In the genomic region with DNA sequence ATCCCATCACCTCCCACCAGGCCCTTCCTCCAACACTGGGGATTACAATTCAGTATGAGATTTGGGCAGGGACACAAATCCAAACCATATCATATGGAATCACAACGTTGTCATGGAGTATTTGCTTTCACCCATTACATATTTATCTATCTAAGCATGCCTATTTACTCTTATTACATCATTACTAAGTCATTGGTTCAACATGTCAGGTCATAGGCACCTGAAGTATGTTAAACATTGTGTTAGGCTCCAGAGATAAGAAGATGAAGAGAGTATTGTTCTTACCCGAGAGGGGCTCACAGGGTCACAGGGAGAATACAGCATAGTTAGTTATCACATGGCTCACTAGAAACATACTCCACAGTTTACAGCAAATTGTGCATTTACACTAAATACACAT, we compare ENCODE assay signal across 28 cellular contexts.
"Had no signal": no experiment of that assay in that cellular context is flagged by ENCODE, and none has a peak within 500 bp of the region (broad histone marks: within the 10 kb centered on the region; RNA-seq: fewer than 3 reads in every experiment).

No MANE protein-coding gene starts in this region.

- H3K4me1 ChIP-seq: neural progenitor cell, parathyroid adenoma, psoas muscle, spleen, stomach, thyroid gland, tibial nerve, upper lobe of left lung, vagina had no signal

- H3K4me3 Mint-ChIP-seq: natural killer cell; nephron; neural progenitor cell; stimulated activated memory B cell treated with anti-CD40 and anti-IgM and Interleukin-4, amounts not matched to agents 10 μg/mL and 1 μg/mL and 100 μg/mL, for 72 hours; stimulated activated naive CD8-positive, alpha-beta T cell treated with anti-CD3 and anti-CD28 coated beads, Interleukin-15, Interleukin-2, amounts not matched to agents 100 ng/mL and 50 ng/mL, for 24 hours had no signal

- H3K36me3 Mint-ChIP-seq: natural killer cell; neural progenitor cell; stimulated activated memory B cell treated with anti-CD40 and anti-IgM and Interleukin-4, amounts not matched to agents 10 μg/mL and 1 μg/mL and 100 μg/mL, for 72 hours had no signal

- H2AFZ ChIP-seq: neural progenitor cell, parathyroid adenoma had no signal

- H3K4me2 ChIP-seq: neural progenitor cell, smooth muscle cell had no signal

- H3K27ac ChIP-seq: neural progenitor cell, ovary, parathyroid adenoma, psoas muscle, skin epidermis, spleen, stomach, thoracic aorta, thyroid gland, tibial nerve, upper lobe of left lung, vagina had no signal

- H3K9ac ChIP-seq: neural progenitor cell, parathyroid adenoma had no signal

- H3K4me1 Mint-ChIP-seq: natural killer cell; nephron; neural progenitor cell; stimulated activated memory B cell treated with anti-CD40 and anti-IgM and Interleukin-4, amounts not matched to agents 10 μg/mL and 1 μg/mL and 100 μg/mL, for 72 hours had no signal

- H3K27ac Mint-ChIP-seq: natural killer cell; nephron; neural progenitor cell; progenitor cell of endocrine pancreas; stimulated activated memory B cell treated with anti-CD40 and anti-IgM and Interleukin-4, amounts not matched to agents 10 μg/mL and 1 μg/mL and 100 μg/mL, for 72 hours; stimulated activated naive CD8-positive, alpha-beta T cell treated with anti-CD3 and anti-CD28 coated beads, Interleukin-15, Interleukin-2, amounts not matched to agents 100 ng/mL and 50 ng/mL, for 24 hours had no signal

- H3K36me3 ChIP-seq: neural progenitor cell, ovary, spleen, stomach, thoracic aorta, thyroid gland, tibial nerve, upper lobe of left lung, vagina had no signal

- H3K79me2 ChIP-seq: parathyroid adenoma had no signal

- H3K9me3 Mint-ChIP-seq: stimulated activated naive CD8-positive, alpha-beta T cell treated with anti-CD3 and anti-CD28 coated beads, Interleukin-15, Interleukin-2, amounts not matched to agents 100 ng/mL and 50 ng/mL, for 24 hours had no signal

- ATAC-seq: natural killer cell; psoas muscle; right cardiac atrium; sciatic nerve; stimulated activated memory B cell treated with anti-CD40 and anti-IgM and Interleukin-4, amounts not matched to agents 10 μg/mL and 1 μg/mL and 100 μg/mL, for 72 hours had no signal

- H3K9me3 ChIP-seq: ovary, psoas muscle, thoracic aorta, thyroid gland, tibial nerve, upper lobe of left lung, vagina had no signal

- H3K4me3 ChIP-seq: neural progenitor cell, ovary, psoas muscle, skin epidermis, smooth muscle cell, spleen, stomach, thoracic aorta, thyroid gland, tibial nerve, upper lobe of left lung, vagina had no signal

- DNase-seq: natural killer cell; occipital lobe; ovary; posterior cingulate gyrus; psoas muscle; right cardiac atrium; spleen; stimulated activated CD4-positive, alpha-beta T cell treated with anti-CD3 and anti-CD28 coated beads, Interleukin-12 subunit alpha, Interleukin-12 subunit beta, amount 100 ng/mL, for 4 hours; stimulated activated CD4-positive, alpha-beta T cell treated with anti-CD3 and anti-CD28 coated beads, Interleukin-1b, Interleukin-23, amount 100 ng/mL, for 48 hours; stimulated activated CD4-positive, alpha-beta T cell treated with anti-CD3 and anti-CD28 coated beads, Interleukin-4, amount 100 ng/mL, for 1 hour; stimulated activated CD4-positive, alpha-beta T cell treated with anti-CD3 and anti-CD28 coated beads, Interleukin-4, amount 100 ng/mL, for 4 hours; stimulated activated CD8-positive, alpha-beta memory T cell treated with anti-CD3 and anti-CD28 coated beads, Interleukin-4, amount 100 ng/mL, for 48 hours; stimulated activated naive CD4-positive, alpha-beta T cell; stomach; thyroid gland; upper lobe of left lung had no signal

- H3K27me3 ChIP-seq: neural progenitor cell, ovary, stomach, thyroid gland, tibial nerve, upper lobe of left lung, vagina had no signal
